Comparison of ENCODE assay signal across 8 cellular contexts in the genomic region with DNA sequence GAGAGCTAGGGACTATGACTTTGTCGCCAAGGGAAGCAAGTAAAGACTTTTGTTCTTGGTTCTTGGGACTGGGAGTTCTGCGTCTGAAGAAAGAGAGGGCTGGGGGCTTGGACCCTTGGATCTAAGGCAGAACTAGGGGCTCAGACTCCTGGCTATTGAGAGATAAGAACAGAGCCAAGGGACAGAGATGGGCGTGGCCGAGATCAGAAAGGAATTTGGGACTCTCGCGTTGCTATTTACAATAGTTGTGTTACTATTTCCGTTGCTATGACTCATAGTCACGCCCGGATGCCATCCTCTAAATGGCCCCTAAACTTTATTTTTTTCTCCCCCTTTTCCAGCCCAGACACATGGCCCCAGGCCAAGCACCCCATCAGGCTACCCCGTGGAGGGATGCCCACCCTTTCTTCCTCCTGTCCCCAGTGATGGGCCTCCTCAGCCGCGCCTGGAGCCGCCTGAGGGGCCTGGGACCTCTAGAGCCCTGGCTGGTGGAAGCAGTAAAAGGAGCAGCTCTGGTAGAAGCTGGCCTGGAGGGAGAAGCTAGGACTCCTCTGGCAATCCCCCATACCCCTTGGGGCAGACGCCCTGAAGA. TPM values are rescaled to one million over a fixed set of nuclear protein-coding genes. Genes with fewer than 3 reads are reported as not detected.
DNase-seq lines count a peak whose midpoint lies in the region; ATAC-seq, FAIRE-seq and TF ChIP-seq lines count a peak whose summit lies in the region.

No MANE protein-coding gene starts in this region.

- H3K4me1 Mint-ChIP-seq in nephron = peaks cover 54% of the 10 kb centered on the region

- dilution Hi-C loops in IMR-90 (cut with HindIII; ENCODE audit: low sequenced_read_pairs, unreplicated experiment) = no loop called here

- H3K9ac ChIP-seq in IMR-90 (ENCODE audit: low read depth, low read length) (peak overlapping the region; percentile 95), stomach smooth muscle (ENCODE audit: low read length in 2 of 2) (peak overlapping the region; percentile 100)

- H3K9me1 ChIP-seq in IMR-90 (ENCODE audit: insufficient read depth, low read length) = no peaks in the 10 kb centered on the region; the same call in 1 of the 2 replicates

- H4K8ac ChIP-seq in IMR-90 (ENCODE audit: low read depth in 2 of 2, low read length in 2 of 2) = peak overlapping the region; percentile 18 to 91; a peak in 3 of 4 replicates

- peak overlapping the region; percentile 92 for H3K27ac ChIP-seq in IMR-90 (ENCODE audit: insufficient read depth, low read length)
- H3K27ac ChIP-seq in stomach smooth muscle (ENCODE audit: low read length) = peak overlapping the region; percentile 100

- no peak for TF ChIP-seq RAD21 in IMR-90 (IDR thresholded peaks at IDR 0.05; ENCODE audit: low read length)

- H3K9me3 Mint-ChIP-seq in nephron = no peaks in the 10 kb centered on the region

- TF ChIP-seq POLR2A in IMR-90 (IDR thresholded peaks at IDR 0.05; ENCODE audit: low read depth, low read length) = peak; percentile 53; the same call in 1 of the 2 replicates

- in situ Hi-C loops in IMR-90 (cut with MboI; ENCODE audit: low sequenced_read_pairs) = no loop called here

- 0% methylated on average over 4 of the region's 14 CpGs; no CpG with 5 or more reads in 1 of the 2 experiments for WGBS in IMR-90 (ENCODE audit: extremely low coverage in 2 of 2, insufficient read length in 1 of 2), 2 experiments

- H3K27me3 Mint-ChIP-seq in nephron (ENCODE audit: low read depth) = peaks cover 3% of the 10 kb centered on the region

- H3K4me1 ChIP-seq in IMR-90 (ENCODE audit: control insufficient read depth, insufficient read depth, low read length) (peaks cover 11% of the 10 kb centered on the region), stomach smooth muscle (ENCODE audit: control insufficient read depth, insufficient read depth, low read length) (peaks cover 42% of the 10 kb centered on the region)

- no TSS peak for BruUV-seq in IMR-90 (replicated peaks; lab: Mats Ljungman, UMichigan)

- peak overlapping the region; percentile 59 for H4K5ac ChIP-seq in IMR-90 (ENCODE audit: low read depth, low read length)

- peak overlapping the region; percentile 97 for H2AK5ac ChIP-seq in IMR-90 (ENCODE audit: low read depth, low read length)

- intact Hi-C loops in IMR-90 (cut with micrococcal nuclease) = no loop called here

- DNase-seq in IMR-90 = peak; percentile 94
- DNase-seq in RPMI8226 = peak; percentile 76
- peak; percentile 63 for DNase-seq in activated T-helper 9 cell treated with anti-CD3 and anti-CD28 coated beads, Interleukin-2, amount 50 U/mL, for 16 hours (ENCODE audit: low read depth)
- peak; percentile 97 for DNase-seq in fibroblast of pulmonary artery (ENCODE audit: low read depth)

- peak overlapping the region; percentile 70 for H3K18ac ChIP-seq in IMR-90 (ENCODE audit: low read depth, low read length)

- H3K9me3 ChIP-seq in IMR-90 (ENCODE audit: control insufficient read depth, insufficient read depth, low read length) (no peaks in the 10 kb centered on the region), stomach smooth muscle (ENCODE audit: control insufficient read depth in 2 of 2, low read length in 2 of 2) (no peaks in the 10 kb centered on the region)

- peak overlapping the region; percentile 99 to 100 (median 99) for H3K4me3 Mint-ChIP-seq in nephron

- H3K36me3 Mint-ChIP-seq in nephron (ENCODE audit: low read depth) = peaks cover 40% of the 10 kb centered on the region

- peaks cover 0 to 63% of the 10 kb centered on the region in 2 experiments for H3K79me1 ChIP-seq in IMR-90 (ENCODE audit: low read depth in 1 of 2, low read length in 2 of 2)

- TF ChIP-seq CTCF in IMR-90 (conservative IDR thresholded peaks at IDR 0.05; ENCODE audit: low read depth, low read length) (no peak), fibroblast of pulmonary artery (IDR thresholded peaks at IDR 0.05; ENCODE audit: low read length, missing control alignments) (no peak), nephron (IDR thresholded peaks at IDR 0.05; ENCODE audit: unreplicated experiment in 3 of 3) (no peak)

- peak overlapping the region; percentile 99 for H3K23ac ChIP-seq in IMR-90 (ENCODE audit: low read depth, low read length)

- peak overlapping the region; percentile 100 for H2AK9ac ChIP-seq in IMR-90 (replicated peaks; ENCODE audit: low read depth, low read length, poor library complexity)

- POLR2A ChIA-PET in IMR-90 (lab: Charles Lee; ENCODE audit: unreplicated experiment) = interaction anchor here (0.6 to 1.0 kb wide), 4 partner anchors 8 to 312 kb away, joined by 3 to 6 read pairs (median 4); no protein-coding TSS in a partner anchor

- H3K27me3 ChIP-seq in IMR-90 (ENCODE audit: control insufficient read depth, insufficient read depth, low read length) (no peaks in the 10 kb centered on the region), stomach smooth muscle (ENCODE audit: control insufficient read depth in 1 of 2, insufficient read depth in 2 of 2, low read length in 2 of 2) (no peaks in the 10 kb centered on the region)

- peaks cover 36% of the 10 kb centered on the region for H3K36me3 ChIP-seq in IMR-90 (ENCODE audit: control insufficient read depth, insufficient read depth, low read length)
- peaks cover 16 to 20% of the 10 kb centered on the region in 2 donors for H3K36me3 ChIP-seq in stomach smooth muscle (ENCODE audit: control insufficient read depth in 2 of 2, insufficient read depth in 2 of 2, low read length in 2 of 2)

- H4K20me1 ChIP-seq in IMR-90 (ENCODE audit: insufficient read depth, low read length) = peaks cover 56% of the 10 kb centered on the region

- peak overlapping the region; percentile 98 for H3K56ac ChIP-seq in IMR-90 (ENCODE audit: extremely low read depth, insufficient read depth, low read length)

- peak overlapping the region; percentile 99 for H3K4me2 ChIP-seq in IMR-90 (ENCODE audit: low read depth, low read length)

- H3K4me3 ChIP-seq in IMR-90 (ENCODE audit: insufficient read depth, low read depth, low read length) (peak overlapping the region; percentile 71), fibroblast of pulmonary artery (replicated peaks; ENCODE audit: low read depth, low read length) (peak overlapping the region; percentile 92), stomach smooth muscle (ENCODE audit: low read length in 2 of 2) (peak overlapping the region; percentile 99 to 100)

- H2BK15ac ChIP-seq in IMR-90 (ENCODE audit: low read depth, low read length) = peak overlapping the region; percentile 53; the same call in 1 of the 3 replicates

- H2BK120ac ChIP-seq in IMR-90 (ENCODE audit: low read depth, low read length) = peak overlapping the region; percentile 88

- ATAC-seq in IMR-90 (ENCODE audit: low read depth) (peak; percentile 28), GM18502 (IDR thresholded peaks at IDR 0.05; ENCODE audit: poor library complexity, unreplicated experiment) (no peak)

- peak; percentile 64 for FAIRE-seq in G401.6 (lab: Jason Lieb, UNC)

- H2BK20ac ChIP-seq in IMR-90 (ENCODE audit: low read depth, low read length) = peak overlapping the region; percentile 60

- H3K27ac Mint-ChIP-seq in nephron = peak overlapping the region; percentile 98 to 100 (median 99)

- H3K14ac ChIP-seq in IMR-90 (replicated peaks; ENCODE audit: low read depth, low read length) = peak overlapping the region; percentile 100

- CTCF ChIA-PET in IMR-90 (lab: Yijun Ruan, JAX) = no interaction called here

- peak overlapping the region; percentile 94 for H2BK5ac ChIP-seq in IMR-90 (ENCODE audit: low read depth, low read length, poor library complexity, severe bottlenecking)

- peak overlapping the region; percentile 99 for H3K4ac ChIP-seq in IMR-90 (ENCODE audit: low read depth, low read length)

- H4K91ac ChIP-seq in IMR-90 (ENCODE audit: insufficient read depth, low read depth, low read length) = peak overlapping the region; percentile 97

- no peak overlapping the region for H2AFZ ChIP-seq in IMR-90 (replicated peaks; ENCODE audit: low read length, poor library complexity)

TF ChIP-seq in IMR-90, 13 proteins besides CTCF, POLR2A, EP300 and RAD21:
- peak; percentile 80 for TF ChIP-seq BHLHE40 (IDR thresholded peaks at IDR 0.05; ENCODE audit: low read depth, low read length)
- TF ChIP-seq RFX5 (IDR thresholded peaks at IDR 0.05; ENCODE audit: low read depth, low read length) = no peak
- TF ChIP-seq FOS (IDR thresholded peaks at IDR 0.05; ENCODE audit: low read depth, low read length) = peak; percentile 82
- TF ChIP-seq MAZ (IDR thresholded peaks at IDR 0.05; ENCODE audit: borderline replicate concordance, low read depth, low read length) = no peak
- TF ChIP-seq MXI1 (IDR thresholded peaks at IDR 0.05; ENCODE audit: borderline replicate concordance, low read depth, low read length) = peak; percentile 86

RNA-seq across cellular contexts. Expression of a gene that starts 0.8 kb away (rescaled TPM):
- 26.7 and 39.4 TPM in 2 replicates for total RNA-seq in IMR-90 (2012; rRNA removed)
- 87.7 and 104 TPM in 2 replicates for polyA plus RNA-seq in IMR-90 (2012; rRNA removed)
- 79.7 and 87.7 TPM in 2 replicates for polyA plus RNA-seq in IMR-90 (2012; cell fraction: cytosol; rRNA removed)
- 144 and 158 TPM in 2 replicates for polyA plus RNA-seq in IMR-90 (2012; cell fraction: nucleus; rRNA removed; ENCODE audit: low replicate concordance)

RNA-seq across cellular contexts. Expression of a gene that starts 4.6 kb away (rescaled TPM):
- 4.2 and 4.5 TPM in 2 replicates for total RNA-seq in IMR-90 (2012; rRNA removed)
- 14.4 and 17.2 TPM in 2 replicates for polyA plus RNA-seq in IMR-90 (2012; rRNA removed)
- polyA plus RNA-seq in IMR-90 (2012; cell fraction: cytosol; rRNA removed) = 17.5 and 22.0 TPM in 2 replicates
- polyA plus RNA-seq in IMR-90 (2012; cell fraction: nucleus; rRNA removed; ENCODE audit: low replicate concordance) = 28.8 and 60.3 TPM in 2 replicates

RNA-seq across cellular contexts. Expression of a gene that starts 25.6 kb away (rescaled TPM):
- under 0.01 TPM in 1 of 2 replicates, not detected in the other for total RNA-seq in IMR-90 (2012; rRNA removed)
- 0.20 and 0.26 TPM in 2 replicates for polyA plus RNA-seq in IMR-90 (2012; rRNA removed)
- 0.11 and 0.18 TPM in 2 replicates for polyA plus RNA-seq in IMR-90 (2012; cell fraction: cytosol; rRNA removed)
- polyA plus RNA-seq in IMR-90 (2012; cell fraction: nucleus; rRNA removed; ENCODE audit: low replicate concordance) = 0.11 and 0.15 TPM in 2 replicates

RNA-seq across cellular contexts. Expression of a gene that starts 27.1 kb away (rescaled TPM):
- total RNA-seq in IMR-90 (2012; rRNA removed) = 37.3 and 39.2 TPM in 2 replicates
- polyA plus RNA-seq in IMR-90 (2012; rRNA removed) = 253 and 261 TPM in 2 replicates
- polyA plus RNA-seq in IMR-90 (2012; cell fraction: cytosol; rRNA removed) = 236 and 325 TPM in 2 replicates
- polyA plus RNA-seq in IMR-90 (2012; cell fraction: nucleus; rRNA removed; ENCODE audit: low replicate concordance) = 149 and 260 TPM in 2 replicates

RNA-seq across cellular contexts. Expression of a gene that starts 36.7 kb away (rescaled TPM):
- 0.54 and 0.56 TPM in 2 replicates for total RNA-seq in IMR-90 (2012; rRNA removed)
- polyA plus RNA-seq in IMR-90 (2012; rRNA removed) = 4.5 and 5.6 TPM in 2 replicates
- 7.9 TPM in 2 replicates for polyA plus RNA-seq in IMR-90 (2012; cell fraction: cytosol; rRNA removed)
- polyA plus RNA-seq in IMR-90 (2012; cell fraction: nucleus; rRNA removed; ENCODE audit: low replicate concordance) = 14.0 and 14.9 TPM in 2 replicates
